In genomic region chr12:82996168-82996812, GRCh38 we compare ENCODE assay signal across 12 cellular contexts.
DNase-seq lines count a peak whose midpoint lies in the region; ATAC-seq and TF ChIP-seq lines count a peak whose summit lies in the region.
"Had no signal": no experiment of that assay in that cellular context is flagged by ENCODE, and none has a peak within 500 bp of the region (broad histone marks: within the 10 kb centered on the region; RNA-seq: fewer than 3 reads in every experiment).

No MANE protein-coding gene starts in this region.

- no peaks in the 10 kb centered on the region for H3K9me3 Mint-ChIP-seq in activated T-helper 1 cell treated with anti-CD3 and anti-CD28 coated beads, Interleukin-12 subunit alpha, Interleukin-12 subunit beta, Interleukin-2, Interleukin-4 antibody, amounts not matched to agents 30 ng/mL and 10 ng/mL and 1 ng/mL, durations not matched to agents 14 hours and 24 hours and 36 hours

- H2AFZ ChIP-seq in PC-9 = no peak overlapping the region

- TF ChIP-seq POLR2A in stomach (IDR thresholded peaks at IDR 0.05) = no peak

- H3K4me2 ChIP-seq in PC-9 = no peak overlapping the region

- intact Hi-C loops in A673 (cut with micrococcal nuclease; ENCODE audit: unreplicated experiment) = no loop called here
- intact Hi-C loops in stomach (cut with DNase I; ENCODE audit: low total_unique reads) = no loop called here
- intact Hi-C loops in PC-9 (cut with micrococcal nuclease; ENCODE audit: unreplicated experiment) = no loop called here
- intact Hi-C loops in activated T-helper 1 cell treated with anti-CD3 and anti-CD28 coated beads, Interleukin-12 subunit alpha, Interleukin-12 subunit beta, Interleukin-2, Interleukin-4 antibody, amounts not matched to agents 30 ng/mL and 10 ng/mL and 1 ng/mL, durations not matched to agents 14 hours and 24 hours and 36 hours (cut with micrococcal nuclease) = no loop called here

- no peak overlapping the region for H3K4me3 ChIP-seq in A673 (ENCODE audit: low read depth, low read length, poor library complexity, severe bottlenecking)
- H3K4me3 ChIP-seq in stomach = no peak overlapping the region
- H3K4me3 ChIP-seq in PC-9 = no peak overlapping the region
- H3K4me3 ChIP-seq: right atrium auricular region had no signal

- BruUV-seq in A673 (replicated peaks; lab: Mats Ljungman, UMichigan) (no TSS peak), PC-9 (replicated peaks; lab: Mats Ljungman, UMichigan) (no TSS peak)

- no peak for TF ChIP-seq CTCF in A673 (conservative IDR thresholded peaks at IDR 0.05; ENCODE audit: low read depth, low read length)
- TF ChIP-seq CTCF in stomach (IDR thresholded peaks at IDR 0.05) = no peak
- TF ChIP-seq CTCF in PC-9 (conservative IDR thresholded peaks at IDR 0.05) = no peak

- peak; percentile 50 for DNase-seq in COR-L47 (lab: John Stamatoyannopoulos, UW)
- DNase-seq in NCI-H748 (lab: John Stamatoyannopoulos, UW; ENCODE audit: unreplicated experiment) = peak; percentile 89
- DNase-seq in A673 (ENCODE audit: low spot score) = no peak
- DNase-seq in stomach = no peak
- DNase-seq in PC-9 = no peak
- no peak for DNase-seq in activated T-helper 1 cell treated with anti-CD3 and anti-CD28 coated beads, Interleukin-12 subunit alpha, Interleukin-12 subunit beta, Interleukin-2, Interleukin-4 antibody, amounts not matched to agents 30 ng/mL and 10 ng/mL and 1 ng/mL, durations not matched to agents 14 hours and 24 hours and 36 hours (ENCODE audit: low spot score)
- DNase-seq: activated CD4-positive, alpha-beta T cell treated with anti-CD3 and anti-CD28 coated beads for 4 hours; CD8-positive, alpha-beta memory T cell had no signal

- H3K36me3 Mint-ChIP-seq in activated T-helper 1 cell treated with anti-CD3 and anti-CD28 coated beads, Interleukin-12 subunit alpha, Interleukin-12 subunit beta, Interleukin-2, Interleukin-4 antibody, amounts not matched to agents 30 ng/mL and 10 ng/mL and 1 ng/mL, durations not matched to agents 14 hours and 24 hours and 36 hours (ENCODE audit: low read depth) = no peaks in the 10 kb centered on the region

- POLR2A ChIA-PET in A673 (lab: Charles Lee; ENCODE audit: low non-redundant PET) = no interaction called here
- POLR2A ChIA-PET in PC-9 (lab: Charles Lee; ENCODE audit: unreplicated experiment) = no interaction called here

- no peaks in the 10 kb centered on the region for H3K4me1 Mint-ChIP-seq in activated T-helper 1 cell treated with anti-CD3 and anti-CD28 coated beads, Interleukin-12 subunit alpha, Interleukin-12 subunit beta, Interleukin-2, Interleukin-4 antibody, amounts not matched to agents 30 ng/mL and 10 ng/mL and 1 ng/mL, durations not matched to agents 14 hours and 24 hours and 36 hours (ENCODE audit: low read depth)
- H3K4me1 Mint-ChIP-seq: CD8-positive, alpha-beta memory T cell had no signal

- no peak for TF ChIP-seq EP300 in stomach (IDR thresholded peaks at IDR 0.05)

- H3K9me3 ChIP-seq in A673 (ENCODE audit: low read depth, low read length, poor library complexity, severe bottlenecking) = no peaks in the 10 kb centered on the region
- no peaks in the 10 kb centered on the region for H3K9me3 ChIP-seq in stomach
- H3K9me3 ChIP-seq in PC-9 (ENCODE audit: insufficient read depth, low read depth) = no peaks in the 10 kb centered on the region
- H3K9me3 ChIP-seq: right atrium auricular region had no signal

- H3K4me3 Mint-ChIP-seq in activated T-helper 1 cell treated with anti-CD3 and anti-CD28 coated beads, Interleukin-12 subunit alpha, Interleukin-12 subunit beta, Interleukin-2, Interleukin-4 antibody, amounts not matched to agents 30 ng/mL and 10 ng/mL and 1 ng/mL, durations not matched to agents 14 hours and 24 hours and 36 hours = no peak overlapping the region
- H3K4me3 Mint-ChIP-seq: brain; CD8-positive, alpha-beta memory T cell had no signal

- H3F3A ChIP-seq in PC-9 (ENCODE audit: insufficient read depth, low read depth) = no peaks in the 10 kb centered on the region

- H3K27me3 ChIP-seq in A673 (replicated peaks; ENCODE audit: insufficient read depth, low read depth, low read length, poor library complexity) (no peaks in the 10 kb centered on the region), stomach (no peaks in the 10 kb centered on the region), PC-9 (ENCODE audit: insufficient read depth, low read depth) (no peaks in the 10 kb centered on the region)
- H3K27me3 ChIP-seq: right atrium auricular region had no signal

- H4K20me1 ChIP-seq in PC-9 (ENCODE audit: insufficient read depth) = no peaks in the 10 kb centered on the region

- ATAC-seq in GM18907 (IDR thresholded peaks at IDR 0.05; ENCODE audit: unreplicated experiment) (peak; percentile 98), HG03135 (IDR thresholded peaks at IDR 0.05; ENCODE audit: unreplicated experiment) (peak; percentile 79)

- H3K27ac Mint-ChIP-seq in activated T-helper 1 cell treated with anti-CD3 and anti-CD28 coated beads, Interleukin-12 subunit alpha, Interleukin-12 subunit beta, Interleukin-2, Interleukin-4 antibody, amounts not matched to agents 30 ng/mL and 10 ng/mL and 1 ng/mL, durations not matched to agents 14 hours and 24 hours and 36 hours = no peak overlapping the region
- H3K27ac Mint-ChIP-seq: CD8-positive, alpha-beta memory T cell had no signal

- H3K27ac ChIP-seq in A673 (ENCODE audit: low read depth, low read length, poor library complexity, severe bottlenecking) (no peak overlapping the region), stomach (peak overlapping the region in 2 of 5 donors; percentile 7 to 16), PC-9 (no peak overlapping the region)
- H3K27ac ChIP-seq: right atrium auricular region had no signal

- H3K36me3 ChIP-seq in A673 (ENCODE audit: insufficient read depth, low read length, poor library complexity, severe bottlenecking) = no peaks in the 10 kb centered on the region
- H3K36me3 ChIP-seq in stomach = peaks cover 0 to 12% (median 0%) of the 10 kb centered on the region in 4 donors
- no peaks in the 10 kb centered on the region for H3K36me3 ChIP-seq in PC-9 (ENCODE audit: low read depth)
- H3K36me3 ChIP-seq: right atrium auricular region had no signal

- no peaks in the 10 kb centered on the region for H3K79me2 ChIP-seq in PC-9 (ENCODE audit: low read depth)

- no peaks in the 10 kb centered on the region for H3K4me1 ChIP-seq in A673 (ENCODE audit: insufficient read depth, low read length, poor library complexity, severe bottlenecking)
- H3K4me1 ChIP-seq in stomach = peaks cover 0 to 13% (median 6%) of the 10 kb centered on the region in 4 donors
- H3K4me1 ChIP-seq in PC-9 (replicated peaks; ENCODE audit: insufficient read depth) = no peaks in the 10 kb centered on the region
- H3K4me1 ChIP-seq: right atrium auricular region had no signal

- H3K27me3 Mint-ChIP-seq in activated T-helper 1 cell treated with anti-CD3 and anti-CD28 coated beads, Interleukin-12 subunit alpha, Interleukin-12 subunit beta, Interleukin-2, Interleukin-4 antibody, amounts not matched to agents 30 ng/mL and 10 ng/mL and 1 ng/mL, durations not matched to agents 14 hours and 24 hours and 36 hours (ENCODE audit: insufficient read depth) = no peaks in the 10 kb centered on the region
- H3K27me3 Mint-ChIP-seq: brain; CD8-positive, alpha-beta memory T cell had no signal

- H3K9me2 ChIP-seq in PC-9 (ENCODE audit: insufficient read depth) = no peaks in the 10 kb centered on the region

- CTCF ChIA-PET in A673 (lab: Charles Lee) = no interaction called here
- CTCF ChIA-PET in PC-9 (lab: Charles Lee) = no interaction called here

Comparison
In these comparisons a context has a peak if more than half of its experiments do, and no peak if none do; other contexts are left out.
1. DNase-seq: peak in COR-L47 (single experiment) and NCI-H748 (single experiment); none in A673 (single experiment), stomach (single experiment), PC-9 (0 of 2) and activated T-helper 1 cell treated with anti-CD3 and anti-CD28 coated beads, Interleukin-12 subunit alpha, Interleukin-12 subunit beta, Interleukin-2, Interleukin-4 antibody, amounts not matched to agents 30 ng/mL and 10 ng/mL and 1 ng/mL, durations not matched to agents 14 hours and 24 hours and 36 hours (single experiment).